In the genomic region with DNA sequence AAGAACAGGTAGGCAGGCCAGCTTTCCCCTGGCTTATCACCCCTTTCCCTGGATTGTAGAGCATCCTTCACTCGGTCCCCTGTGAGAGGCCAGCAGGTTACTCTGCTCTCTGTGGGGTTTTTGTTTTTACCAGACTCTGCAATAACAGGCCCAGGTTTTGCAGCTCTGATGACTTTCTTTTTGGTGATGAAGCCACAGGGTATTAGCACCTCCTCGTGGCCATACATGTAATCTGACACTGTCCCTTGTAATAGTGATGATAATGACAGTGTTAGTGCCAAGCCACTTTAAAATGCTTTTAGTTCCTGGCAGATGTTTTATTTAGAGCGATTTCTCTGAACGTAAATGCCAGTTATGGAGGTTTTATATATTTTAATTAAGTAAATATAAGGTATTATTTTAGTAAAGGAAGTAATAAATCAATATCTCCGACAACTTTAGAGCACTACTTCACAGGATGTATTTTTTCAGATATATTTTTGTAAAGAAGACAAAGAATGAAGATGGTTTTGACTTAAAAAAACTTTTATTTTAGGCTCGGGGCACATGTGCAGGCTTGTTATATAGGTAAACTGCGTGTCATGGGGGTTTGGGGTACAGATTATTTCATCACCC, we compare ENCODE assay signal across 8 cellular contexts. TPM values are rescaled to one million over a fixed set of nuclear protein-coding genes. Genes with fewer than 3 reads are reported as not detected.
DNase-seq lines count a peak whose midpoint lies in the region; ATAC-seq and TF ChIP-seq lines count a peak whose summit lies in the region.

No MANE protein-coding gene starts in this region.

- no peak overlapping the region for H2BK5ac ChIP-seq in neuronal stem cell (ENCODE audit: low read length)

- H3K27me3 ChIP-seq in neuronal stem cell (ENCODE audit: control insufficient read depth in 3 of 3, insufficient read depth in 3 of 3, low read depth in 1 of 3, low read length in 3 of 3): no peaks in the 10 kb centered on the region
- no peaks in the 10 kb centered on the region for H3K27me3 ChIP-seq in uterus

- H3K4ac ChIP-seq in neuronal stem cell (ENCODE audit: low read length): no peak overlapping the region

- H3K27ac ChIP-seq in OCI-LY7 (ENCODE audit: low read depth, low read length, poor library complexity, severe bottlenecking) (peak overlapping the region; percentile 45), neuronal stem cell (replicated peaks; ENCODE audit: low read length) (no peak overlapping the region), uterus (no peak overlapping the region)

- no peak overlapping the region for H2BK15ac ChIP-seq in neuronal stem cell (ENCODE audit: low read length)

- H3K36me3 ChIP-seq in OCI-LY7 (ENCODE audit: insufficient read depth, low read length): no peaks in the 10 kb centered on the region
- no peaks in the 10 kb centered on the region for H3K36me3 ChIP-seq in neuronal stem cell (replicated peaks in 1 of 2; ENCODE audit: control insufficient read depth in 2 of 2, insufficient read depth in 2 of 2, low read length in 2 of 2)
- H3K36me3 ChIP-seq in uterus: no peaks in the 10 kb centered on the region

- H4K91ac ChIP-seq in neuronal stem cell (ENCODE audit: low read depth, low read length, poor library complexity): no peak overlapping the region

- TF ChIP-seq CTCF in OCI-LY7 (conservative IDR thresholded peaks at IDR 0.05; ENCODE audit: low read length) (peak; percentile 96), fibroblast of the aortic adventitia (IDR thresholded peaks at IDR 0.05; ENCODE audit: insufficient read depth, low read length) (peak; percentile 86), uterus (IDR thresholded peaks at IDR 0.05) (peak; percentile 66 to 77 (median 74))

- H4K20me1 ChIP-seq in OCI-LY7 (ENCODE audit: insufficient read depth, low read length): no peaks in the 10 kb centered on the region

- no peaks in the 10 kb centered on the region for H3K79me2 ChIP-seq in OCI-LY7 (ENCODE audit: insufficient read depth, low read depth, low read length)

- H3K18ac ChIP-seq in neuronal stem cell (ENCODE audit: low read length): no peak overlapping the region

- H4K8ac ChIP-seq in neuronal stem cell (ENCODE audit: low read depth, low read length): no peak overlapping the region

- POLR2A ChIA-PET in OCI-LY7 (lab: Charles Lee): interaction anchor here (0.7 to 3.1 kb wide), 4 partner anchors 9 to 154 kb away, joined by 3 to 15 read pairs (median 11); a partner anchor contains a TSS

- TF ChIP-seq POLR2A in uterus (IDR thresholded peaks at IDR 0.05): no peak

- H3K9me3 ChIP-seq in OCI-LY7 (ENCODE audit: low read length): no peaks in the 10 kb centered on the region
- no peaks in the 10 kb centered on the region for H3K9me3 ChIP-seq in neuronal stem cell (replicated peaks in 1 of 2; ENCODE audit: control insufficient read depth in 2 of 2, insufficient read depth in 1 of 2, low read depth in 1 of 2, low read length in 2 of 2)
- H3K9me3 ChIP-seq in uterus: no peaks in the 10 kb centered on the region

- H2AK5ac ChIP-seq in neuronal stem cell (ENCODE audit: low read depth, low read length): no peak overlapping the region

- H2BK12ac ChIP-seq in neuronal stem cell (ENCODE audit: low read length): no peak overlapping the region

- no peak overlapping the region for H3K14ac ChIP-seq in neuronal stem cell (ENCODE audit: low read length)

- H3K4me2 ChIP-seq in OCI-LY7 (ENCODE audit: low read length): peak overlapping the region; percentile 66
- H3K4me2 ChIP-seq in neuronal stem cell (ENCODE audit: insufficient read depth, low read length, poor library complexity, severe bottlenecking): no peak overlapping the region

- CTCF ChIA-PET in OCI-LY7 (lab: Charles Lee; ENCODE audit: unreplicated experiment): interaction anchor here (0.9 to 1.0 kb wide), 2 partner anchors 117 to 143 kb away, joined by 3 to 6 read pairs; a partner anchor contains a TSS

- no peaks in the 10 kb centered on the region for H3K9me2 ChIP-seq in OCI-LY7 (ENCODE audit: insufficient read depth, low read length)

- H3K4me1 ChIP-seq in OCI-LY7 (ENCODE audit: insufficient read depth, low read length, poor library complexity, severe bottlenecking): peaks cover 38% of the 10 kb centered on the region
- no peaks in the 10 kb centered on the region for H3K4me1 ChIP-seq in neuronal stem cell (ENCODE audit: control insufficient read depth in 2 of 2, insufficient read depth in 1 of 2, low read depth in 1 of 2, low read length in 2 of 2)
- no peaks in the 10 kb centered on the region for H3K4me1 ChIP-seq in uterus

- H3K79me1 ChIP-seq in neuronal stem cell (ENCODE audit: low read depth, low read length): no peaks in the 10 kb centered on the region

- H3K4me3 ChIP-seq in OCI-LY7 (ENCODE audit: low read depth, low read length, poor library complexity, severe bottlenecking): peak overlapping the region; percentile 37
- no peak overlapping the region for H3K4me3 ChIP-seq in fibroblast of the aortic adventitia (ENCODE audit: low read depth, low read length)
- no peak overlapping the region for H3K4me3 ChIP-seq in neuronal stem cell (ENCODE audit: low read length in 2 of 2)
- no peak overlapping the region for H3K4me3 ChIP-seq in uterus

- intact Hi-C loops in OCI-LY7 (cut with micrococcal nuclease; ENCODE audit: unreplicated experiment) (loop anchor here (1.0 to 10.0 kb wide), 7 partner anchors 117 to 565 kb away; a partner anchor contains a TSS), uterus (cut with DNase I; ENCODE audit: low total_unique reads) (no loop called here)

- no CpG with 5 or more reads among the region's 7 CpGs for WGBS in neuronal stem cell (ENCODE audit: extremely low coverage in 2 of 2, insufficient read length in 2 of 2, insufficient replicate concordance in 1 of 2), 2 donors

- H3K23ac ChIP-seq in neuronal stem cell (ENCODE audit: low read depth, low read length, poor library complexity): no peak overlapping the region

- H2BK120ac ChIP-seq in neuronal stem cell (ENCODE audit: low read depth, low read length): no peak overlapping the region

- ATAC-seq in GM21576 (IDR thresholded peaks at IDR 0.05; ENCODE audit: unreplicated experiment): peak; percentile 89

- no peak overlapping the region for H3K9ac ChIP-seq in neuronal stem cell (ENCODE audit: low read depth, low read length, poor library complexity)

- H2AFZ ChIP-seq in OCI-LY7 (ENCODE audit: low read length): peak overlapping the region; percentile 87
- H2AFZ ChIP-seq in neuronal stem cell (ENCODE audit: low read length): peak overlapping the region; percentile 54

- DNase-seq in ELF-1 (ENCODE audit: low read depth, low spot score): peak; percentile 59
- DNase-seq in HUDEP-2 (lab: John Stamatoyannopoulos, UW; ENCODE audit: unreplicated experiment in 76 of 76): peak in 49 of 76 experiments; percentile 4 to 59 (median 26)
- DNase-seq in OCI-LY7 (ENCODE audit: low spot score): peak; percentile 88
- DNase-seq in activated T-cell treated with anti-CD3 and anti-CD28 coated beads, Interleukin-2, amount 50 U/mL, for 48 hours: peak; percentile 48 to 62
- DNase-seq in fibroblast of the aortic adventitia (ENCODE audit: low read depth): peak; percentile 85
- peak; percentile 40 for DNase-seq in neuronal stem cell (ENCODE audit: low spot score)
- peak; percentile 38 to 54 for DNase-seq in uterus

- no TSS peak for BruUV-seq in OCI-LY7 (replicated peaks; lab: Mats Ljungman, UMichigan)

RNA-seq across cellular contexts. Expression of a gene that starts 38.0 kb away (rescaled TPM):
- not detected in 2 replicates for total RNA-seq in OCI-LY7 (2014; rRNA removed; shearing (Covaris generic))
- total RNA-seq in OCI-LY7 (2022) (not detected in 2 replicates), fibroblast of the aortic adventitia (ENCODE audit: low replicate concordance) (not detected in 2 replicates), uterus (not detected)
- polyA plus RNA-seq in neuronal stem cell (2013, experiment 1 of 2): not detected
- not detected for polyA plus RNA-seq in neuronal stem cell (2013, experiment 2 of 2)

Comparison
In these comparisons a context has a peak if more than half of its experiments do, and no peak if none do; other contexts are left out.
1. DNase-seq: peak in every context shown above with its lines; median percentile 88 in OCI-LY7; 85 in fibroblast of the aortic adventitia; 59 in ELF-1; 55 in activated T-cell treated with anti-CD3 and anti-CD28 coated beads, Interleukin-2, amount 50 U/mL, for 48 hours; 46 in uterus; 40 in neuronal stem cell; 26 in HUDEP-2.